Comparison of ENCODE assay signal across 8 cellular contexts in genomic region chr7:99143853-99144672, GRCh38. TPM values are rescaled to one million over a fixed set of nuclear protein-coding genes. Genes with fewer than 3 reads are reported as not detected.
DNase-seq lines count a peak whose midpoint lies in the region; ATAC-seq, FAIRE-seq and TF ChIP-seq lines count a peak whose summit lies in the region.

SMURF1 (minus strand) TSS chr7:99144108; CDS start chr7:99143780, 328 bp downstream.

- intact Hi-C loops in Calu3 (cut with micrococcal nuclease; ENCODE audit: unreplicated experiment), result loop anchor here (5.0 kb wide), 1 partner anchor 68 kb away; no protein-coding TSS in a partner anchor

- H3K27ac ChIP-seq in subcutaneous abdominal adipose tissue (ENCODE audit: low read depth, low read length), result peak within 1 kb of the TSS; percentile 93

- H3K4me3 ChIP-seq in neuron (ENCODE audit: low read length) (peak within 1 kb of the TSS; percentile 62), subcutaneous abdominal adipose tissue (ENCODE audit: low read depth in 1 of 5, low read length in 5 of 5) (peak within 1 kb of the TSS; percentile 80 to 91 (median 85))

- peak within 1 kb of the TSS; percentile 4 for H2AFZ ChIP-seq in neuron (ENCODE audit: low read depth, low read length)

- no peaks in the 10 kb centered on the region for H3K27me3 ChIP-seq in neuron (ENCODE audit: insufficient read depth, low read length)
- H3K27me3 ChIP-seq in subcutaneous abdominal adipose tissue (ENCODE audit: control insufficient read depth in 5 of 5, insufficient read depth in 4 of 5, low read length in 5 of 5), result no peaks in the 10 kb centered on the region

- no peaks in the 10 kb centered on the region for H3K27me3 Mint-ChIP-seq in Calu3 (ENCODE audit: unreplicated experiment)

- H3K9me3 ChIP-seq in neuron (ENCODE audit: low read length), result no peaks in the 10 kb centered on the region
- no peaks in the 10 kb centered on the region for H3K9me3 ChIP-seq in subcutaneous abdominal adipose tissue (ENCODE audit: control insufficient read depth in 5 of 5, low read length in 5 of 5)

- peak; percentile 71 for DNase-seq in Calu3
- DNase-seq in HT-29 (ENCODE audit: low spot score), result peak; percentile 64
- DNase-seq in RPMI7951 (ENCODE audit: low read depth), result peak; percentile 70
- DNase-seq in activated naive CD4-positive, alpha-beta T cell (lab: John Stamatoyannopoulos, UW), result peak; percentile 17 to 69 (median 50)
- peak; percentile 67 to 82 for DNase-seq in frontal cortex (ENCODE audit: low spot score in 2 of 2)

- H3K27ac Mint-ChIP-seq in Calu3 (ENCODE audit: unreplicated experiment), result peak within 1 kb of the TSS; percentile 86

- H3K36me3 ChIP-seq in neuron (ENCODE audit: insufficient read depth, low read length) (no peaks in the 10 kb centered on the region), subcutaneous abdominal adipose tissue (ENCODE audit: control insufficient read depth in 5 of 5, insufficient read depth in 5 of 5, low read length in 5 of 5) (no peaks in the 10 kb centered on the region)

- H3K4me1 Mint-ChIP-seq in Calu3 (ENCODE audit: low read depth, unreplicated experiment), result peaks cover 7% of the 10 kb centered on the region

- H3K9me3 Mint-ChIP-seq in Calu3 (ENCODE audit: low read depth, unreplicated experiment), result no peaks in the 10 kb centered on the region

- CTCF ChIA-PET in Calu3 (lab: Charles Lee), result interaction anchor here (0.6 kb wide), 1 partner anchor 16 kb away, joined by 3 read pairs; no protein-coding TSS in a partner anchor

- FAIRE-seq in frontal cortex (lab: Jason Lieb, UNC), result no peak

- H3K36me3 Mint-ChIP-seq in Calu3 (ENCODE audit: insufficient read depth, unreplicated experiment), result peaks cover 39% of the 10 kb centered on the region

- H3K4me1 ChIP-seq in neuron (ENCODE audit: insufficient read depth, low read length) (peaks cover 20% of the 10 kb centered on the region), subcutaneous abdominal adipose tissue (ENCODE audit: control insufficient read depth in 5 of 5, insufficient read depth in 5 of 5, low read length in 5 of 5) (peaks cover 0 to 35% (median 28%) of the 10 kb centered on the region in 5 donors)

- BruUV-seq in Calu3 (replicated peaks; lab: Mats Ljungman, UMichigan), result TSS peak; percentile 54

- TF ChIP-seq CTCF in Calu3 (IDR thresholded peaks at IDR 0.05; ENCODE audit: unreplicated experiment), result no peak

- ATAC-seq in GM19467 (IDR thresholded peaks at IDR 0.05; ENCODE audit: unreplicated experiment), result peak; percentile 71

- peak within 1 kb of the TSS; percentile 82 to 89 (median 84) for H3K9ac ChIP-seq in subcutaneous abdominal adipose tissue (ENCODE audit: low read length in 5 of 5)

- peak within 1 kb of the TSS; percentile 85 for H3K4me3 Mint-ChIP-seq in Calu3 (ENCODE audit: low read depth, unreplicated experiment)

RNA-seq across cellular contexts. Expression of gene SMURF1, which starts in this region (rescaled TPM):
- total RNA-seq in Calu3 (2022), result 28.2 and 29.7 TPM in 2 replicates
- 27.5 and 33.5 TPM in 2 replicates for total RNA-seq in HT-29 (2014; rRNA removed; shearing (Covaris generic))
- 14.5 and 15.9 TPM in 2 replicates for total RNA-seq in RPMI7951 (2014; rRNA removed; shearing (Covaris generic))
- 23.2 TPM for total RNA-seq in frontal cortex

Comparison
In these comparisons a context has a peak if more than half of its experiments do, and no peak if none do; other contexts are left out.
1. Peak in every context shown above with its lines: DNase-seq, ATAC-seq, H3K4me3 ChIP-seq and H3K27ac ChIP-seq.